ENCODE assay signal across 28 cellular contexts in the genomic region with DNA sequence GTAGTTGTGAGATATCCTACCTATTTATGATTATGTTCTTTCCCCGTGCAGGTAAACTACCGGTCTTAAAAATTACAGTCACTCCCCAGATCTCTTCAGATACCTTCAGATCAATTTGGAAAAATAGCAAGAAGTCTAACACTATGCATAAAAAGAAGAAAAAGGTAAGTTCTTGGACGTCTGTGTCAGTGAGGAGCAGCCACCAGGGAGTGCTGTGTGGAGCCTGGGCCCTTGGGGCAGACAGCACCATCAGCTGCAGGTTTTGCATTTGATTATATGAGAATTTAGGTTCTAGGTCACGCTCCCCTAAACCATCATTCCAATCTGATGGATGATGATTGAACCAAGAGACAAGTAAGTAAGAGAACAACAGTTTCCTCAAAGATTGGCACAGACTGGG. TPM values are rescaled to one million over a fixed set of nuclear protein-coding genes. Genes with fewer than 3 reads are reported as not detected.
DNase-seq lines count a peak whose midpoint lies in the region; ATAC-seq, FAIRE-seq and TF ChIP-seq lines count a peak whose summit lies in the region.
"Had no signal": no experiment of that assay in that cellular context is flagged by ENCODE, and none has a peak within 500 bp of the region (broad histone marks: within the 10 kb centered on the region; RNA-seq: fewer than 3 reads in every experiment).

No MANE protein-coding gene starts in this region.

- H3K36me3 Mint-ChIP-seq in neural progenitor cell, result no peaks in the 10 kb centered on the region
- H3K36me3 Mint-ChIP-seq: activated naive CD8-positive, alpha-beta T cell treated with anti-CD3 and anti-CD28 coated beads for 36 hours; brain had no signal

- no peaks in the 10 kb centered on the region for H3K9me3 ChIP-seq in Loucy (ENCODE audit: insufficient read depth, low read depth, low read length)
- H3K9me3 ChIP-seq in neural progenitor cell (ENCODE audit: low read depth), result no peaks in the 10 kb centered on the region
- H3K9me3 ChIP-seq: BLaER1, left lung, mucosa of descending colon, neutrophil, upper lobe of right lung had no signal

- TF ChIP-seq CTCF in Loucy (conservative IDR thresholded peaks at IDR 0.05; ENCODE audit: low read length), result peak; percentile 45
- TF ChIP-seq CTCF in cardiac fibroblast (IDR thresholded peaks at IDR 0.05; ENCODE audit: low read depth, low read length), result peak; percentile 4
- peak; percentile 25 for TF ChIP-seq CTCF in neural progenitor cell (IDR thresholded peaks at IDR 0.05)

- H3K27me3 ChIP-seq in Loucy (ENCODE audit: insufficient read depth, low read length, poor library complexity, severe bottlenecking), result no peaks in the 10 kb centered on the region
- H3K27me3 ChIP-seq in neural progenitor cell, result no peaks in the 10 kb centered on the region
- H3K27me3 ChIP-seq: BLaER1, left lung, neutrophil, upper lobe of right lung had no signal

- H3K4me2 ChIP-seq in Loucy (ENCODE audit: low read depth, low read length, poor library complexity, severe bottlenecking) (no peak overlapping the region), neural progenitor cell (no peak overlapping the region)
- H3K4me2 ChIP-seq: BLaER1 had no signal

- H3K4me3 ChIP-seq in Loucy (ENCODE audit: low read length, poor library complexity, severe bottlenecking), result no peak overlapping the region
- H3K4me3 ChIP-seq in cardiac fibroblast (replicated peaks in 1 of 2; ENCODE audit: low read depth in 2 of 2, low read length in 2 of 2), result no peak overlapping the region
- no peak overlapping the region for H3K4me3 ChIP-seq in neural progenitor cell
- H3K4me3 ChIP-seq: BLaER1, left lung, mucosa of descending colon, upper lobe of right lung had no signal

- H3K27ac ChIP-seq in neural progenitor cell, result no peak overlapping the region
- H3K27ac ChIP-seq: BLaER1, left lung, neutrophil, upper lobe of right lung had no signal

- peaks cover 2% of the 10 kb centered on the region for H3K27me3 Mint-ChIP-seq in neural progenitor cell (ENCODE audit: insufficient read depth, low read depth)
- H3K27me3 Mint-ChIP-seq: activated naive CD8-positive, alpha-beta T cell treated with anti-CD3 and anti-CD28 coated beads for 36 hours had no signal

- H3K9ac ChIP-seq in Loucy (ENCODE audit: low read depth, low read length, poor library complexity, severe bottlenecking) (no peak overlapping the region), neural progenitor cell (no peak overlapping the region)
- H3K9ac ChIP-seq: BLaER1 had no signal

- no peak for ATAC-seq in GM19324 (IDR thresholded peaks at IDR 0.05; ENCODE audit: low FRiP score, unreplicated experiment)
- no peak for ATAC-seq in GM18517 (IDR thresholded peaks at IDR 0.05; ENCODE audit: unreplicated experiment)
- ATAC-seq: mucosa of descending colon had no signal

- no peaks in the 10 kb centered on the region for H3K4me1 Mint-ChIP-seq in neural progenitor cell
- H3K4me1 Mint-ChIP-seq: activated B cell treated with CpG ODN at 0.5 μM for 24 hours; activated naive CD8-positive, alpha-beta T cell treated with anti-CD3 and anti-CD28 coated beads for 36 hours had no signal

- no peak overlapping the region for H3K4me3 Mint-ChIP-seq in neural progenitor cell
- H3K4me3 Mint-ChIP-seq: activated B cell treated with CpG ODN at 0.5 μM for 24 hours; activated naive CD8-positive, alpha-beta T cell treated with anti-CD3 and anti-CD28 coated beads for 36 hours; brain; T-helper 1 cell treated with Interleukin-12 subunit alpha and Interleukin-12 subunit beta and Interleukin-4 antibody, amounts not matched to agents 30 μg/mL and 1 μg/mL, for 36 hours had no signal

- H3K36me3 ChIP-seq in Loucy (ENCODE audit: insufficient read depth, low read length) (no peaks in the 10 kb centered on the region), neural progenitor cell (no peaks in the 10 kb centered on the region)
- H3K36me3 ChIP-seq: BLaER1, left lung, neutrophil, upper lobe of right lung had no signal

- no peaks in the 10 kb centered on the region for H3K9me2 ChIP-seq in Loucy (replicated peaks; ENCODE audit: low read depth, low read length)

- H3K4me1 ChIP-seq in Loucy (ENCODE audit: insufficient read depth, low read length, poor library complexity, severe bottlenecking) (no peaks in the 10 kb centered on the region), neural progenitor cell (no peaks in the 10 kb centered on the region)
- H3K4me1 ChIP-seq: left lung, upper lobe of right lung had no signal

- H3K27ac Mint-ChIP-seq in neural progenitor cell, result no peak overlapping the region
- H3K27ac Mint-ChIP-seq: activated B cell treated with CpG ODN at 0.5 μM for 24 hours; activated naive CD8-positive, alpha-beta T cell treated with anti-CD3 and anti-CD28 coated beads for 36 hours; brain; T-helper 1 cell treated with Interleukin-12 subunit alpha and Interleukin-12 subunit beta and Interleukin-4 antibody, amounts not matched to agents 30 μg/mL and 1 μg/mL, for 36 hours had no signal

- no peaks in the 10 kb centered on the region for H4K20me1 ChIP-seq in Loucy (ENCODE audit: insufficient read depth, low read length, poor library complexity, severe bottlenecking)
- H4K20me1 ChIP-seq in neural progenitor cell (ENCODE audit: low read depth), result no peaks in the 10 kb centered on the region
- H4K20me1 ChIP-seq: BLaER1 had no signal

- no peaks in the 10 kb centered on the region for H3K9me3 Mint-ChIP-seq in neural progenitor cell
- H3K9me3 Mint-ChIP-seq: activated B cell treated with CpG ODN at 0.5 μM for 24 hours; activated naive CD8-positive, alpha-beta T cell treated with anti-CD3 and anti-CD28 coated beads for 36 hours; brain; T-helper 1 cell treated with Interleukin-12 subunit alpha and Interleukin-12 subunit beta and Interleukin-4 antibody, amounts not matched to agents 30 μg/mL and 1 μg/mL, for 36 hours had no signal

- H3K79me2 ChIP-seq in Loucy (ENCODE audit: insufficient read depth, low read length), result no peaks in the 10 kb centered on the region
- H3K79me2 ChIP-seq in neural progenitor cell (ENCODE audit: low read depth), result no peaks in the 10 kb centered on the region

- FAIRE-seq in GM12891 (lab: Jason Lieb, UNC), result no peak
- FAIRE-seq: D721Med, G401.6 had no signal

- DNase-seq in NCI-H82 (lab: John Stamatoyannopoulos, UW) (peak; percentile 16), NCI-H82 treated with DMSO at 0.1 percent for 48 hours (lab: John Stamatoyannopoulos, UW; ENCODE audit: unreplicated experiment) (no peak), cardiac fibroblast (ENCODE audit: low read depth in 2 of 2) (no peak), neural progenitor cell (ENCODE audit: low spot score) (no peak), GM12891 (ENCODE audit: insufficient read length, low spot score) (no peak)
- DNase-seq: 8988T; activated B cell treated with CpG ODN at 0.5 μM for 24 hours; activated CD8-positive, alpha-beta memory T cell treated with anti-CD3 and anti-CD28 coated beads for 24 hours; activated naive CD8-positive, alpha-beta T cell treated with anti-CD3 and anti-CD28 coated beads for 36 hours; dermis blood vessel endothelial cell; left lung; NCI-H1417; NCI-H2107; NCI-H510A treated with DMSO at 0.1 percent for 48 hours; OCI-M1; SHP77 treated with DMSO at 0.1 percent for 48 hours; upper lobe of right lung had no signal

- no peak for TF ChIP-seq POLR2A in GM12891 (IDR thresholded peaks at IDR 0.05; ENCODE audit: low read depth, low read length)

- H2AFZ ChIP-seq in Loucy (ENCODE audit: low read length) (no peak overlapping the region), neural progenitor cell (replicated peaks) (no peak overlapping the region)

- H3F3A ChIP-seq in Loucy (ENCODE audit: low read depth) (no peaks in the 10 kb centered on the region), neural progenitor cell (ENCODE audit: low read depth) (no peaks in the 10 kb centered on the region)

TF ChIP-seq in GM12891, 5 proteins besides CTCF, POLR2A, EP300 and RAD21:
- TF ChIP-seq POU2F2 (IDR thresholded peaks at IDR 0.05; ENCODE audit: low read depth, low read length) (no peak), TAF1 (IDR thresholded peaks at IDR 0.05; ENCODE audit: low read depth, low read length) (no peak), PAX5 (IDR thresholded peaks at IDR 0.05; ENCODE audit: insufficient read depth, low read length, severe bottlenecking) (no peak), POLR2AphosphoS5 (IDR thresholded peaks at IDR 0.05; ENCODE audit: low read depth, low read length) (no peak), SPI1 (IDR thresholded peaks at IDR 0.05; ENCODE audit: low read depth, low read length) (no peak)

RNA-seq across cellular contexts. Expression of a gene that starts 8.9 kb away (rescaled TPM):
- total RNA-seq in neural progenitor cell (ENCODE audit: low replicate concordance), result 105 and 114 TPM in 2 replicates
- 61.0 TPM for polyA plus RNA-seq in GM12891 (2012; ENCODE audit: low read depth, missing spikeins)

RNA-seq across cellular contexts. Expression of a gene that starts 34.0 kb away (rescaled TPM):
- 0.03 TPM in 1 of 2 replicates, not detected in the other for total RNA-seq in neural progenitor cell (ENCODE audit: low replicate concordance)
- not detected for polyA plus RNA-seq in GM12891 (2012; ENCODE audit: low read depth, missing spikeins)
- total RNA-seq: activated B cell treated with CpG ODN at 0.5 μM for 24 hours; activated naive CD8-positive, alpha-beta T cell treated with anti-CD3 and anti-CD28 coated beads for 36 hours; dermis blood vessel endothelial cell; HT1080; left lung; mucosa of descending colon had no signal
